Comparison of ENCODE assay signal across 8 cellular contexts in genomic region chr7:129367700-129368388, GRCh38.
DNase-seq lines count a peak whose midpoint lies in the region; ATAC-seq, FAIRE-seq and TF ChIP-seq lines count a peak whose summit lies in the region.

No MANE protein-coding gene starts in this region.

- no peaks in the 10 kb centered on the region for H3K36me3 ChIP-seq in SU-DHL-6 (ENCODE audit: low read length)
- H3K36me3 ChIP-seq in cardiac muscle cell = no peaks in the 10 kb centered on the region

- no peaks in the 10 kb centered on the region for H3K9me3 Mint-ChIP-seq in activated naive CD8-positive, alpha-beta T cell treated with anti-CD3 and anti-CD28 coated beads, Interleukin-2, amount 50 U/mL, for 24 hours
- no peaks in the 10 kb centered on the region for H3K9me3 Mint-ChIP-seq in type B pancreatic cell

- H3K36me3 Mint-ChIP-seq in activated naive CD8-positive, alpha-beta T cell treated with anti-CD3 and anti-CD28 coated beads, Interleukin-2, amount 50 U/mL, for 24 hours (ENCODE audit: low read depth) = no peaks in the 10 kb centered on the region
- H3K36me3 Mint-ChIP-seq in type B pancreatic cell = no peaks in the 10 kb centered on the region

- H3K27ac Mint-ChIP-seq in activated naive CD8-positive, alpha-beta T cell treated with anti-CD3 and anti-CD28 coated beads, Interleukin-2, amount 50 U/mL, for 24 hours = peak overlapping the region; percentile 19
- peak overlapping the region; percentile 77 for H3K27ac Mint-ChIP-seq in type B pancreatic cell

- peak; percentile 84 for FAIRE-seq in G401.6 (lab: Jason Lieb, UNC)

- peak; percentile 91 for ATAC-seq in activated naive CD8-positive, alpha-beta T cell treated with anti-CD3 and anti-CD28 coated beads, Interleukin-2, amount 50 U/mL, for 24 hours

- H3K9me3 ChIP-seq in SU-DHL-6 (ENCODE audit: insufficient read depth, low read length) (no peaks in the 10 kb centered on the region), cardiac muscle cell (ENCODE audit: low read depth) (no peaks in the 10 kb centered on the region)

- no peaks in the 10 kb centered on the region for H4K20me1 ChIP-seq in SU-DHL-6 (ENCODE audit: low read depth, low read length)

- peaks cover 19% of the 10 kb centered on the region for H3K4me1 ChIP-seq in cardiac muscle cell (ENCODE audit: low read depth)

- peaks cover 26% of the 10 kb centered on the region for H3K4me1 Mint-ChIP-seq in activated naive CD8-positive, alpha-beta T cell treated with anti-CD3 and anti-CD28 coated beads, Interleukin-2, amount 50 U/mL, for 24 hours
- H3K4me1 Mint-ChIP-seq in type B pancreatic cell (ENCODE audit: unreplicated experiment) = peaks cover 19% of the 10 kb centered on the region

- H3K27me3 ChIP-seq in SU-DHL-6 (ENCODE audit: low read length) = no peaks in the 10 kb centered on the region
- no peaks in the 10 kb centered on the region for H3K27me3 ChIP-seq in cardiac muscle cell

- no peaks in the 10 kb centered on the region for H3K9me2 ChIP-seq in SU-DHL-6 (replicated peaks; ENCODE audit: insufficient read depth, low read length)

- H3K27me3 Mint-ChIP-seq in activated naive CD8-positive, alpha-beta T cell treated with anti-CD3 and anti-CD28 coated beads, Interleukin-2, amount 50 U/mL, for 24 hours = no peaks in the 10 kb centered on the region
- H3K27me3 Mint-ChIP-seq in type B pancreatic cell = no peaks in the 10 kb centered on the region

- no peak overlapping the region for H3K9ac ChIP-seq in SU-DHL-6 (ENCODE audit: low read length)

- H3K27ac ChIP-seq in SU-DHL-6 (ENCODE audit: low read depth, low read length) (no peak overlapping the region), cardiac muscle cell (peak overlapping the region; percentile 70)

- H3K4me3 ChIP-seq in SU-DHL-6 (ENCODE audit: insufficient read depth, low read length, poor library complexity, severe bottlenecking) (no peak overlapping the region), cardiac muscle cell (no peak overlapping the region)

- no peak overlapping the region for H2AFZ ChIP-seq in SU-DHL-6 (ENCODE audit: low read depth, low read length, severe bottlenecking)

- peak; percentile 54 for DNase-seq in HCEC 1CT
- DNase-seq in MV-4-11 (lab: John Stamatoyannopoulos, UW) = peak; percentile 60
- DNase-seq in activated naive CD8-positive, alpha-beta T cell treated with anti-CD3 and anti-CD28 coated beads, Interleukin-2, amount 50 U/mL, for 24 hours = peak; percentile 81
- peak; percentile 80 to 89 for DNase-seq in cardiac muscle cell (ENCODE audit: low read depth in 1 of 2, low spot score in 1 of 2)
- peak; percentile 79 for DNase-seq in pons (ENCODE audit: low spot score)
- peak; percentile 76 for DNase-seq in type B pancreatic cell (ENCODE audit: extremely low spot score, unreplicated experiment)

- H3K4me2 ChIP-seq in SU-DHL-6 (ENCODE audit: low read depth, low read length, poor library complexity, severe bottlenecking) = no peak overlapping the region

- no peaks in the 10 kb centered on the region for H3K79me2 ChIP-seq in SU-DHL-6 (ENCODE audit: insufficient read depth, low read length)

- H3K4me3 Mint-ChIP-seq in activated naive CD8-positive, alpha-beta T cell treated with anti-CD3 and anti-CD28 coated beads, Interleukin-2, amount 50 U/mL, for 24 hours = peak overlapping the region; percentile 15
- peak overlapping the region; percentile 65 for H3K4me3 Mint-ChIP-seq in type B pancreatic cell

- peak; percentile 92 for TF ChIP-seq CTCF in SU-DHL-6 (IDR thresholded peaks at IDR 0.05; ENCODE audit: insufficient read depth, low read length, poor library complexity, severe bottlenecking)
- TF ChIP-seq CTCF in cardiac muscle cell (IDR thresholded peaks at IDR 0.05; ENCODE audit: low read depth, low read length) = peak; percentile 89
- TF ChIP-seq CTCF in type B pancreatic cell (conservative IDR thresholded peaks at IDR 0.05) = peak; percentile 93

- no peaks in the 10 kb centered on the region for H3F3A ChIP-seq in SU-DHL-6 (ENCODE audit: insufficient read depth)
